Comparison of ENCODE assay signal across 11 cellular contexts in the genomic region with DNA sequence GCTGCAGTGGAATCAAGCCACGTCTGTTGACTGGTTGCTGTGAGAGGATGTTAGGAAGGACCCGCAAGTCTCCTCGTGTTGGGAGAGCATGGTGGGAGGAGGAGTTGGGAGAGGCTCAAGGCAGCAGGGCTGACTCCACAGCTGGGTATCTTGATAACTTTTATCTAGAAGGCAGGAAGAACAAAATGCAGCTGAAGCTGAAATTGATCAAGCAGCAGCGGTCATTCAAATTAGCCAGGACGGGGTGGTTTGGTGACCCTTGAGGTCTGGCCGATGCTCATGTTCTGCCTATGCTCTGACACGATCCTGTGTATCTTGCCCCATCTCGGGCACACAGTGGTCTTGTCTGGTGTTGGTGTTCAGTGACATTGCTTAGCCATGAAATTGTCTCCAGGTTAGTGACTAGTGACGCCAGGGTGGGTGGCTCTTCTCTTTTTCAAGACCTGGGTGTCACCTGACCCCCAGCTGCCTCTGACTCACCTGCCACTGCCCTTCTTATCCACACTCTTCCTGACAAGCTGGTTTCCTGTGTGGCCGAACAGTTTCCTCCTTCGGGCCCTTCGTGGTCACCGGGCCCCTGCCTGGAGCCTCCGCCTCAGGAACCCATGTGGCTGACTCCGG. TPM values are rescaled to one million over a fixed set of nuclear protein-coding genes. Genes with fewer than 3 reads are reported as not detected.
DNase-seq lines count a peak whose midpoint lies in the region; ATAC-seq and TF ChIP-seq lines count a peak whose summit lies in the region.
"Had no signal": no experiment of that assay in that cellular context is flagged by ENCODE, and none has a peak within 500 bp of the region (broad histone marks: within the 10 kb centered on the region; RNA-seq: fewer than 3 reads in every experiment).

No MANE protein-coding gene starts in this region.

- no peak overlapping the region for H3K4me3 ChIP-seq in CD4-positive, CD25-positive, alpha-beta regulatory T cell (ENCODE audit: low read depth, low read length)
- H3K4me3 ChIP-seq: GM12878 had no signal

- peaks cover 0 to 2% (median 0%) of the 10 kb centered on the region in 7 donors for H3K9me3 Mint-ChIP-seq in CD4-positive, CD25-positive, alpha-beta regulatory T cell
- H3K9me3 Mint-ChIP-seq in activated CD8-positive, alpha-beta T cell treated with anti-CD3 and anti-CD28 coated beads for 36 hours, result no peaks in the 10 kb centered on the region
- no peaks in the 10 kb centered on the region for H3K9me3 Mint-ChIP-seq in natural killer cell treated with Interleukin-12 subunit alpha and Interleukin-12 subunit beta and Interleukin-15 and Interleukin-18, amount 100 ng/mL, for 72 hours

- no peaks in the 10 kb centered on the region for H3K9me3 ChIP-seq in CD4-positive, CD25-positive, alpha-beta regulatory T cell (ENCODE audit: control insufficient read depth in 2 of 2, low read length in 2 of 2)

- no peak for TF ChIP-seq CTCF in activated CD8-positive, alpha-beta T cell treated with anti-CD3 and anti-CD28 coated beads for 36 hours (IDR thresholded peaks at IDR 0.05)

- H3K27me3 ChIP-seq in CD4-positive, CD25-positive, alpha-beta regulatory T cell (ENCODE audit: control insufficient read depth, insufficient read depth, low read length), result no peaks in the 10 kb centered on the region

- no peak for DNase-seq in CD4-positive, CD25-positive, alpha-beta regulatory T cell
- peak; percentile 41 to 58 for DNase-seq in Kasumi-1 (lab: John Stamatoyannopoulos, UW)
- peak; percentile 51 for DNase-seq in activated CD8-positive, alpha-beta T cell treated with anti-CD3 and anti-CD28 coated beads for 36 hours
- no peak for DNase-seq in natural killer cell treated with Interleukin-12 subunit alpha and Interleukin-12 subunit beta and Interleukin-15 and Interleukin-18, amount 100 ng/mL, for 72 hours (ENCODE audit: low spot score)
- no peak for DNase-seq in GM19238 (ENCODE audit: insufficient read length, low spot score)
- DNase-seq in activated CD4-positive, alpha-beta T cell treated with anti-CD3 and anti-CD28 coated beads, Interleukin-2, amount 50 U/mL, for 1 hour, result no peak

- ATAC-seq in CD4-positive, CD25-positive, alpha-beta regulatory T cell (ENCODE audit: low read depth in 2 of 2), result no peak
- ATAC-seq in activated CD8-positive, alpha-beta T cell treated with anti-CD3 and anti-CD28 coated beads for 36 hours, result no peak
- ATAC-seq in natural killer cell treated with Interleukin-12 subunit alpha and Interleukin-12 subunit beta and Interleukin-15 and Interleukin-18, amount 100 ng/mL, for 72 hours, result peak in 1 of 2 donors; percentile 8
- ATAC-seq in HG03097 (IDR thresholded peaks at IDR 0.05; ENCODE audit: low FRiP score, unreplicated experiment) (no peak), GM19455 (IDR thresholded peaks at IDR 0.05; ENCODE audit: unreplicated experiment) (no peak)
- ATAC-seq: GM12878 had no signal

- CTCF ChIA-PET in activated CD8-positive, alpha-beta T cell treated with anti-CD3 and anti-CD28 coated beads for 36 hours (lab: Charles Lee), result no interaction called here

- intact Hi-C loops in activated CD8-positive, alpha-beta T cell treated with anti-CD3 and anti-CD28 coated beads for 36 hours (cut with micrococcal nuclease), result no loop called here

- no peaks in the 10 kb centered on the region for H3K36me3 ChIP-seq in CD4-positive, CD25-positive, alpha-beta regulatory T cell (ENCODE audit: control insufficient read depth, insufficient read depth, low read length)

- POLR2A ChIA-PET in activated CD8-positive, alpha-beta T cell treated with anti-CD3 and anti-CD28 coated beads for 36 hours (lab: Charles Lee), result no interaction called here

- H3K27ac ChIP-seq in CD4-positive, CD25-positive, alpha-beta regulatory T cell (ENCODE audit: insufficient read depth, low read length, poor library complexity, severe bottlenecking), result no peak overlapping the region
- H3K27ac ChIP-seq: KMS-11 had no signal

- H3K27me3 Mint-ChIP-seq in CD4-positive, CD25-positive, alpha-beta regulatory T cell, result peaks cover 44% of the 10 kb centered on the region
- H3K27me3 Mint-ChIP-seq in activated CD8-positive, alpha-beta T cell treated with anti-CD3 and anti-CD28 coated beads for 36 hours, result peaks cover 27% of the 10 kb centered on the region
- peaks cover 3 to 21% of the 10 kb centered on the region in 2 donors for H3K27me3 Mint-ChIP-seq in natural killer cell treated with Interleukin-12 subunit alpha and Interleukin-12 subunit beta and Interleukin-15 and Interleukin-18, amount 100 ng/mL, for 72 hours

- H3K4me1 ChIP-seq in CD4-positive, CD25-positive, alpha-beta regulatory T cell (ENCODE audit: control insufficient read depth, insufficient read depth, low read length, poor library complexity, severe bottlenecking), result peaks cover 15% of the 10 kb centered on the region

- peak overlapping the region in 3 of 4 donors; percentile 56 to 86 (median 67) for H3K4me3 Mint-ChIP-seq in CD4-positive, CD25-positive, alpha-beta regulatory T cell
- no peak overlapping the region for H3K4me3 Mint-ChIP-seq in activated CD8-positive, alpha-beta T cell treated with anti-CD3 and anti-CD28 coated beads for 36 hours
- peak overlapping the region; percentile 41 for H3K4me3 Mint-ChIP-seq in natural killer cell treated with Interleukin-12 subunit alpha and Interleukin-12 subunit beta and Interleukin-15 and Interleukin-18, amount 100 ng/mL, for 72 hours

- peaks cover 0 to 20% (median 8%) of the 10 kb centered on the region in 4 donors for H3K4me1 Mint-ChIP-seq in CD4-positive, CD25-positive, alpha-beta regulatory T cell
- peaks cover 28% of the 10 kb centered on the region for H3K4me1 Mint-ChIP-seq in activated CD8-positive, alpha-beta T cell treated with anti-CD3 and anti-CD28 coated beads for 36 hours (ENCODE audit: low read depth)
- H3K4me1 Mint-ChIP-seq in natural killer cell treated with Interleukin-12 subunit alpha and Interleukin-12 subunit beta and Interleukin-15 and Interleukin-18, amount 100 ng/mL, for 72 hours (ENCODE audit: low read depth in 2 of 2), result peaks cover 30 to 31% of the 10 kb centered on the region in 2 donors

- peak overlapping the region in 1 of 3 donors; percentile 25 for H3K27ac Mint-ChIP-seq in CD4-positive, CD25-positive, alpha-beta regulatory T cell
- no peak overlapping the region for H3K27ac Mint-ChIP-seq in activated CD8-positive, alpha-beta T cell treated with anti-CD3 and anti-CD28 coated beads for 36 hours
- peak overlapping the region; percentile 47 to 58 for H3K27ac Mint-ChIP-seq in natural killer cell treated with Interleukin-12 subunit alpha and Interleukin-12 subunit beta and Interleukin-15 and Interleukin-18, amount 100 ng/mL, for 72 hours

- no peaks in the 10 kb centered on the region for H3K36me3 Mint-ChIP-seq in CD4-positive, CD25-positive, alpha-beta regulatory T cell
- peaks cover 5% of the 10 kb centered on the region for H3K36me3 Mint-ChIP-seq in activated CD8-positive, alpha-beta T cell treated with anti-CD3 and anti-CD28 coated beads for 36 hours (ENCODE audit: low read depth)
- H3K36me3 Mint-ChIP-seq in natural killer cell treated with Interleukin-12 subunit alpha and Interleukin-12 subunit beta and Interleukin-15 and Interleukin-18, amount 100 ng/mL, for 72 hours, result no peaks in the 10 kb centered on the region

RNA-seq across cellular contexts. Expression of gene NPTX1, which starts 19.1 kb away (rescaled TPM):
- total RNA-seq in CD4-positive, CD25-positive, alpha-beta regulatory T cell, result 0.07 TPM
- polyA plus RNA-seq in CD4-positive, CD25-positive, alpha-beta regulatory T cell, result under 1 TPM in 1 of 4 donors, not detected in 3; 0.22 TPM
- total RNA-seq in activated CD8-positive, alpha-beta T cell treated with anti-CD3 and anti-CD28 coated beads for 36 hours, result 1 to 10 TPM; 3.4 to 5.1 TPM
- under 1 TPM; 0.38 to 0.92 TPM for total RNA-seq in natural killer cell treated with Interleukin-12 subunit alpha and Interleukin-12 subunit beta and Interleukin-15 and Interleukin-18, amount 100 ng/mL, for 72 hours
- total RNA-seq: GM12878, subcutaneous adipose tissue had no signal
- polyA plus RNA-seq: GM12878 had no signal

RNA-seq across cellular contexts. Expression of gene ENDOV, which starts 42.4 kb away (rescaled TPM):
- 13.1 TPM for total RNA-seq in CD4-positive, CD25-positive, alpha-beta regulatory T cell
- polyA plus RNA-seq in CD4-positive, CD25-positive, alpha-beta regulatory T cell, result 1 to 10 TPM; 6.7 to 8.3 (median 7.5) TPM
- total RNA-seq in activated CD8-positive, alpha-beta T cell treated with anti-CD3 and anti-CD28 coated beads for 36 hours, result 10 to 100 TPM; 16.8 to 18.1 TPM
- 10 to 100 TPM; 14.0 to 15.2 TPM for total RNA-seq in natural killer cell treated with Interleukin-12 subunit alpha and Interleukin-12 subunit beta and Interleukin-15 and Interleukin-18, amount 100 ng/mL, for 72 hours

Comparison
In these comparisons a context has a peak if more than half of its experiments do, and no peak if none do; other contexts are left out.
1. DNase-seq: peak in Kasumi-1 (2 of 2) and activated CD8-positive, alpha-beta T cell treated with anti-CD3 and anti-CD28 coated beads for 36 hours (single experiment); none in CD4-positive, CD25-positive, alpha-beta regulatory T cell (0 of 3), natural killer cell treated with Interleukin-12 subunit alpha and Interleukin-12 subunit beta and Interleukin-15 and Interleukin-18, amount 100 ng/mL, for 72 hours (single experiment), GM19238 (single experiment) and activated CD4-positive, alpha-beta T cell treated with anti-CD3 and anti-CD28 coated beads, Interleukin-2, amount 50 U/mL, for 1 hour (single experiment).